In genomic region chr11:2157294-2158040, GRCh38 we compare ENCODE assay signal across 2 cellular contexts.
TF ChIP-seq lines count a peak whose summit lies in the region.

No MANE protein-coding gene starts in this region.

TF ChIP-seq in H1, 55 proteins besides CTCF, POLR2A, EP300 and RAD21:
- TF ChIP-seq CREB1 (IDR thresholded peaks at IDR 0.05) (no peak), GTF2F1 (IDR thresholded peaks at IDR 0.05; ENCODE audit: borderline replicate concordance, low read depth, low read length) (no peak), BACH1 (IDR thresholded peaks at IDR 0.05; ENCODE audit: low read length) (no peak), RXRA (IDR thresholded peaks at IDR 0.05; ENCODE audit: insufficient read depth, low read depth, low read length) (no peak), JUND (IDR thresholded peaks at IDR 0.05; ENCODE audit: low read length) (no peak), MAFK (IDR thresholded peaks at IDR 0.05; ENCODE audit: low read depth, low read length) (no peak), HDAC2 (IDR thresholded peaks at IDR 0.05; ENCODE audit: borderline replicate concordance in 1 of 2, low read depth in 2 of 2, low read length in 2 of 2) (no peak), CBX8 (IDR thresholded peaks at IDR 0.05; ENCODE audit: borderline replicate concordance, low read depth, low read length) (no peak), TAF1 (IDR thresholded peaks at IDR 0.05; ENCODE audit: low read depth, low read length) (no peak), JUN (IDR thresholded peaks at IDR 0.05; ENCODE audit: low read depth, low read length) (no peak), SP2 (IDR thresholded peaks at IDR 0.05; ENCODE audit: low read length) (no peak), YY1 (IDR thresholded peaks at IDR 0.05; ENCODE audit: low read depth, low read length) (no peak), KDM5A (IDR thresholded peaks at IDR 0.05; ENCODE audit: low read length) (no peak), ZNF274 (IDR thresholded peaks at IDR 0.05; ENCODE audit: borderline replicate concordance, extremely low read depth, low read length) (no peak), CBX5 (IDR thresholded peaks at IDR 0.05; ENCODE audit: low read depth, low read length) (no peak), FOSL1 (IDR thresholded peaks at IDR 0.05; ENCODE audit: insufficient read depth, low read depth, low read length) (no peak), CHD7 (IDR thresholded peaks at IDR 0.05; ENCODE audit: insufficient replicate concordance, low read length) (no peak), TAF7 (optimal IDR thresholded peaks at IDR 0.05; ENCODE audit: borderline replicate concordance, low read depth, low read length) (no peak), PHF8 (conservative IDR thresholded peaks at IDR 0.05; ENCODE audit: low read depth, low read length) (no peak)
- TF ChIP-seq, protein P1, sequence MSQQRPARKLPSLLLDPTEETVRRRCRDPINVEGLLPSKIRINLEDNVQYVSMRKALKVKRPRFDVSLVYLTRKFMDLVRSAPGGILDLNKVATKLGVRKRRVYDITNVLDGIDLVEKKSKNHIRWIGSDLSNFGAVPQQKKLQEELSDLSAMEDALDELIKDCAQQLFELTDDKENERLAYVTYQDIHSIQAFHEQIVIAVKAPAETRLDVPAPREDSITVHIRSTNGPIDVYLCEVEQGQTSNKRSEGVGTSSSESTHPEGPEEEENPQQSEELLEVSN (IDR thresholded peaks at IDR 0.05), result no peak

TF ChIP-seq in GM12891, 5 proteins besides CTCF, POLR2A, EP300 and RAD21:
- TF ChIP-seq SPI1 (IDR thresholded peaks at IDR 0.05; ENCODE audit: low read depth, low read length) (no peak), POLR2AphosphoS5 (IDR thresholded peaks at IDR 0.05; ENCODE audit: low read depth, low read length) (no peak), TAF1 (IDR thresholded peaks at IDR 0.05; ENCODE audit: low read depth, low read length) (no peak), PAX5 (IDR thresholded peaks at IDR 0.05; ENCODE audit: insufficient read depth, low read length, severe bottlenecking) (no peak), POU2F2 (IDR thresholded peaks at IDR 0.05; ENCODE audit: low read depth, low read length) (no peak)
